Comparison of ENCODE assay signal across 9 cellular contexts in the genomic region with DNA sequence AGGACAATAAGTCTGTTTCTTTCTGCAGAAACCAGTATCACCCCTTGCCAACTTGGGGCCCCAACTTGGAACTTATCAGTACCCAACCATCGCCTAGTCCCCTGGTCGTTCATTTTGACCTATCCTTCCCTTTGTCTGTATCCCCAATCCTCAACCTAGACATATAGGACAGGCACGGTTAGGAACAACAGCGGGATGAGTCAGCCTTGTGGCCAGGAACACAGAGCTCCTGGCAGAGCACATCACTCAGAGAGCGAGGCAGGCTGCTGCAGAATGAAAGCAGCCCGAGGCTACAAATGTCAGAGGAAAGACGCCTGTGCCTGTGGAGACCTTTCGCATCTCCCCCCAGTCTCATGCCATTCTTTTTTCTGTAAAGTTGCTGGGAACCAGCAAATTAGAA. TPM values are rescaled to one million over a fixed set of nuclear protein-coding genes. Genes with fewer than 3 reads are reported as not detected.
A peak's percentile ranks its signal among the peaks of the same experiment; 100 is the strongest.
DNase-seq lines count a peak whose midpoint lies in the region; TF ChIP-seq lines count a peak whose summit lies in the region.
"Had no signal": no experiment of that assay in that cellular context is flagged by ENCODE, and none has a peak within 500 bp of the region (broad histone marks: within the 10 kb centered on the region; RNA-seq: fewer than 3 reads in every experiment).

No MANE protein-coding gene starts in this region.

- no peak for TF ChIP-seq EP300 in stomach (IDR thresholded peaks at IDR 0.05)

- intact Hi-C loops in posterior cingulate gyrus (cut with DNase I): no loop called here
- intact Hi-C loops in esophagus squamous epithelium (cut with DNase I): no loop called here
- intact Hi-C loops in stomach (cut with DNase I; ENCODE audit: low total_unique reads): no loop called here

- H3K27me3 ChIP-seq in esophagus squamous epithelium (peaks cover 0 to 4% (median 0%) of the 10 kb centered on the region in 4 donors), stomach (no peaks in the 10 kb centered on the region)

- DNase-seq in ELF-1 (ENCODE audit: low read depth, low spot score) (peak; percentile 92), T1000 (lab: John Stamatoyannopoulos, UW) (peak; percentile 18), foreskin melanocyte (peak; percentile 74), posterior cingulate gyrus (peak; percentile 53 to 96 (median 73)), esophagus squamous epithelium (lab: John Stamatoyannopoulos, UW) (no peak), stomach (no peak), germinal center (ENCODE audit: low spot score) (no peak)
- DNase-seq in activated naive CD4-positive, alpha-beta T cell (lab: John Stamatoyannopoulos, UW): no peak
- DNase-seq: GOT3 had no signal

- H3K4me1 ChIP-seq in esophagus squamous epithelium: peaks cover 4 to 61% (median 4%) of the 10 kb centered on the region in 3 donors
- H3K4me1 ChIP-seq in stomach: peaks cover 11 to 43% (median 28%) of the 10 kb centered on the region in 4 donors

- peaks cover 0 to 17% (median 0%) of the 10 kb centered on the region in 3 donors for H3K36me3 ChIP-seq in esophagus squamous epithelium
- H3K36me3 ChIP-seq in stomach: peaks cover 0 to 23% (median 18%) of the 10 kb centered on the region in 4 donors

- peak overlapping the region in 2 of 4 donors; percentile 19 to 39 for H3K27ac ChIP-seq in esophagus squamous epithelium
- peak overlapping the region in 1 of 5 donors; percentile 12 for H3K27ac ChIP-seq in stomach

- no peak for TF ChIP-seq POLR2A in esophagus squamous epithelium (IDR thresholded peaks at IDR 0.05)
- TF ChIP-seq POLR2A in stomach (IDR thresholded peaks at IDR 0.05): no peak

- WGBS in esophagus squamous epithelium, 2 donors: 31 to 49% methylated on average over 7 to 8 of the region's 8 CpGs
- WGBS in stomach, 5 donors: 59 to 74% (median 73%) methylated on average over 8 of the region's 8 CpGs

- no peaks in the 10 kb centered on the region for H3K9me3 ChIP-seq in esophagus squamous epithelium
- H3K9me3 ChIP-seq in stomach: no peaks in the 10 kb centered on the region

- TF ChIP-seq CTCF in esophagus squamous epithelium (IDR thresholded peaks at IDR 0.05) (no peak), stomach (IDR thresholded peaks at IDR 0.05) (no peak)

- H3K4me3 ChIP-seq in esophagus squamous epithelium: no peak overlapping the region
- no peak overlapping the region for H3K4me3 ChIP-seq in stomach

RNA-seq across cellular contexts. Expression of gene DKK3, which starts 14.6 kb away (rescaled TPM):
- total RNA-seq in esophagus squamous epithelium (100 to 1,000 TPM in 1 of 4 donors, 10 to 100 TPM in 3; 24.8 to 112 (median 44.5) TPM), stomach (10 to 100 TPM; 35.0 to 63.8 (median 54.7) TPM)
- 10 to 100 TPM; 21.8 to 36.7 (median 29.6) TPM for polyA plus RNA-seq in stomach

Comparison
In these comparisons a context has a peak if more than half of its experiments do, and no peak if none do; other contexts are left out.
1. DNase-seq: peak in ELF-1 (single experiment), T1000 (single experiment), foreskin melanocyte (single experiment) and posterior cingulate gyrus (10 of 10); none in activated naive CD4-positive, alpha-beta T cell (0 of 4), esophagus squamous epithelium (single experiment), stomach (single experiment) and germinal center (single experiment).